ENCODE assay signal across 8 cellular contexts in the genomic region with DNA sequence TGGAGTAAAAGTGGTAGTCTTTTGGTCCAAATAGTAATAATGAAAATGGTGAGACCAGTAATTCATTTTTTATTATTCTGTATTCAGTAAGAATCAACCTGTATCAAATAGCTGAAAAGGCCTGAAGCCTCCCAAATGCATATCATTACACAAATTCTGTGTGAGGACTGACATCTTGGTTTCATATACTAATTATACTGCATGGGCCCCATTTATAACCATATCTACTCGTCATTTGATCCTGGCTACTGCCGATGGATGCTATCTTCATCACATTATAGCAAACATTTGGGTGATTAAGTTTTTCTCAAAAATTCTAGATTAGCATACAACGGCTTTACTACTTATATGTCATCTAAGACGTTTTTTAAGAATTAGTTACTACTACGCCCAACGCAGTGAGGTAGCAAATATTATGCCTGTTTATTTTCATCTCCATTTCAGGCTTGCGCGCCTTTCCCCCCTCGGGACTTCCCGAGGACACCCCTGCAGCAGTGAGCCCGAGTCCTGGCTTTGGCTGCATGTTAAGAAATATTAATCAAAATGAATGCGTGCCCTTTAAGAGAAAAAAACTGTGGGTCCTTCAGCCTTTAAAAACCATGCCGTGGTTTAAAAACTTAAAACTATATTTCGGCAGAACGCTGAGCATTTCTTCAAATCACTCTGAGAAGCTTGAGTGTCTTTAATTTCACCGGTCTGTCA. TPM values are rescaled to one million over a fixed set of nuclear protein-coding genes. Genes with fewer than 3 reads are reported as not detected.
DNase-seq lines count a peak whose midpoint lies in the region; ATAC-seq and TF ChIP-seq lines count a peak whose summit lies in the region.

No MANE protein-coding gene starts in this region.

- peaks cover 5 to 7% of the 10 kb centered on the region in 2 donors for H3K9me3 Mint-ChIP-seq in stimulated activated naive CD8-positive, alpha-beta T cell treated with anti-CD3 and anti-CD28 coated beads, Interleukin-15, amount 100 ng/mL, for 72 hours

- DNase-seq in AG04449 (ENCODE audit: low read depth, low spot score): no peak
- peak; percentile 5 for DNase-seq in T-helper 22 cell (ENCODE audit: low read depth)
- peak; percentile 30 for DNase-seq in choroid plexus epithelial cell (ENCODE audit: low read depth)
- DNase-seq in stimulated activated naive CD8-positive, alpha-beta T cell treated with anti-CD3 and anti-CD28 coated beads, Interleukin-15, amount 100 ng/mL, for 72 hours: peak in 1 of 2 donors; percentile 20
- DNase-seq in activated CD4-positive, CD25-positive, alpha-beta regulatory T cell (lab: John Stamatoyannopoulos, UW): no peak

- TF ChIP-seq RAD21 in liver (IDR thresholded peaks at IDR 0.05): no peak

- no peaks in the 10 kb centered on the region for H3K36me3 ChIP-seq in liver (ENCODE audit: control insufficient read depth in 4 of 4, insufficient read depth in 3 of 4, low read depth in 1 of 4, low read length in 3 of 4)

- peaks cover 10% of the 10 kb centered on the region for H3K27me3 Mint-ChIP-seq in stimulated activated naive CD8-positive, alpha-beta T cell treated with anti-CD3 and anti-CD28 coated beads, Interleukin-15, amount 100 ng/mL, for 72 hours

- CTCF ChIA-PET in AG04449 (lab: Yijun Ruan, JAX): interaction anchor here (0.7 to 7.1 kb wide), 20 partner anchors 9 to 477 kb away, joined by 3 to 113 read pairs (median 4); no protein-coding TSS in a partner anchor

- TF ChIP-seq CTCF in AG04449 (IDR thresholded peaks at IDR 0.05; ENCODE audit: insufficient read depth, low read length, missing control alignments) (no peak), choroid plexus epithelial cell (conservative IDR thresholded peaks at IDR 0.05; ENCODE audit: low read depth, low read length) (no peak), liver (IDR thresholded peaks at IDR 0.05; ENCODE audit: low read depth, low read length, missing input control) (no peak)

- WGBS in liver: 5% methylated on average over 16 of the region's 16 CpGs

- H3K9ac ChIP-seq in liver (ENCODE audit: low read depth in 1 of 2, low read length in 2 of 2): peak overlapping the region; percentile 93 to 98

- H3K27ac ChIP-seq in liver (ENCODE audit: low read depth in 1 of 2, low read length in 2 of 2): peak overlapping the region; percentile 100

- H3K27ac Mint-ChIP-seq in stimulated activated naive CD8-positive, alpha-beta T cell treated with anti-CD3 and anti-CD28 coated beads, Interleukin-15, amount 100 ng/mL, for 72 hours: peak overlapping the region; percentile 99 to 100

- H3K4me3 ChIP-seq in AG04449 (ENCODE audit: low read depth, low read length) (peak overlapping the region; percentile 83), choroid plexus epithelial cell (ENCODE audit: low read depth, low read length) (peak overlapping the region; percentile 76), liver (ENCODE audit: low read depth in 1 of 3, low read length in 3 of 3) (peak overlapping the region; percentile 78 to 85 (median 84))

- POLR2A ChIA-PET in AG04449 (lab: Yijun Ruan, JAX): interaction anchor here (1.4 kb wide), 1 partner anchor 116 kb away, joined by 4 read pairs; no protein-coding TSS in a partner anchor

- peak overlapping the region; percentile 90 to 99 for H3K4me3 Mint-ChIP-seq in stimulated activated naive CD8-positive, alpha-beta T cell treated with anti-CD3 and anti-CD28 coated beads, Interleukin-15, amount 100 ng/mL, for 72 hours

- no peaks in the 10 kb centered on the region for H3K9me3 ChIP-seq in liver (ENCODE audit: control insufficient read depth in 4 of 4, low read length in 3 of 4)

- H3K4me1 Mint-ChIP-seq in stimulated activated naive CD8-positive, alpha-beta T cell treated with anti-CD3 and anti-CD28 coated beads, Interleukin-15, amount 100 ng/mL, for 72 hours: peaks cover 49% of the 10 kb centered on the region

- ATAC-seq in GM21447 (IDR thresholded peaks at IDR 0.05; ENCODE audit: unreplicated experiment) (peak; percentile 13), HG02763 (IDR thresholded peaks at IDR 0.05; ENCODE audit: unreplicated experiment) (no peak)
- ATAC-seq in stimulated activated naive CD8-positive, alpha-beta T cell treated with anti-CD3 and anti-CD28 coated beads, Interleukin-15, amount 100 ng/mL, for 72 hours: no peak

- peaks cover 6 to 20% (median 8%) of the 10 kb centered on the region in 4 donors for H3K4me1 ChIP-seq in liver (ENCODE audit: control insufficient read depth in 4 of 4, insufficient read depth in 4 of 4, low read length in 3 of 4)

- no peaks in the 10 kb centered on the region for H3K27me3 ChIP-seq in liver (ENCODE audit: control insufficient read depth in 4 of 4, insufficient read depth in 4 of 4, low read length in 3 of 4)

TF ChIP-seq in liver, 16 proteins besides CTCF, POLR2A, EP300 and RAD21:
- TF ChIP-seq, protein P1, sequence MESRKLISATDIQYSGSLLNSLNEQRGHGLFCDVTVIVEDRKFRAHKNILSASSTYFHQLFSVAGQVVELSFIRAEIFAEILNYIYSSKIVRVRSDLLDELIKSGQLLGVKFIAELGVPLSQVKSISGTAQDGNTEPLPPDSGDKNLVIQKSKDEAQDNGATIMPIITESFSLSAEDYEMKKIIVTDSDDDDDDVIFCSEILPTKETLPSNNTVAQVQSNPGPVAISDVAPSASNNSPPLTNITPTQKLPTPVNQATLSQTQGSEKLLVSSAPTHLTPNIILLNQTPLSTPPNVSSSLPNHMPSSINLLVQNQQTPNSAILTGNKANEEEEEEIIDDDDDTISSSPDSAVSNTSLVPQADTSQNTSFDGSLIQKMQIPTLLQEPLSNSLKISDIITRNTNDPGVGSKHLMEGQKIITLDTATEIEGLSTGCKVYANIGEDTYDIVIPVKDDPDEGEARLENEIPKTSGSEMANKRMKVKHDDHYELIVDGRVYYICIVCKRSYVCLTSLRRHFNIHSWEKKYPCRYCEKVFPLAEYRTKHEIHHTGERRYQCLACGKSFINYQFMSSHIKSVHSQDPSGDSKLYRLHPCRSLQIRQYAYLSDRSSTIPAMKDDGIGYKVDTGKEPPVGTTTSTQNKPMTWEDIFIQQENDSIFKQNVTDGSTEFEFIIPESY (IDR thresholded peaks at IDR 0.05): no peak
- TF ChIP-seq SP1 (IDR thresholded peaks at IDR 0.05) (no peak), HNF4G (IDR thresholded peaks at IDR 0.05) (no peak), EGR1 (IDR thresholded peaks at IDR 0.05; ENCODE audit: low read depth in 2 of 2) (no peak), RXRA (IDR thresholded peaks at IDR 0.05) (no peak)
- TF ChIP-seq, protein P2, sequence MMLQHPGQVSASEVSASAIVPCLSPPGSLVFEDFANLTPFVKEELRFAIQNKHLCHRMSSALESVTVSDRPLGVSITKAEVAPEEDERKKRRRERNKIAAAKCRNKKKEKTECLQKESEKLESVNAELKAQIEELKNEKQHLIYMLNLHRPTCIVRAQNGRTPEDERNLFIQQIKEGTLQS (IDR thresholded peaks at IDR 0.05): peak; percentile 34

RNA-seq across cellular contexts. Expression of a gene that starts 0.8 kb away (rescaled TPM):
- total RNA-seq in liver: 10 to 100 TPM in 1 of 2 donors, 1 to 10 TPM in 1; 4.8 to 17.3 TPM
- 10 to 100 TPM; 13.3 to 18.9 TPM for polyA plus RNA-seq in liver

Comparison
In these comparisons a context has a peak if more than half of its experiments do, and no peak if none do; other contexts are left out.
1. DNase-seq: peak in T-helper 22 cell (single experiment) and choroid plexus epithelial cell (single experiment); none in AG04449 (single experiment) and activated CD4-positive, CD25-positive, alpha-beta regulatory T cell (0 of 4).
2. Peak in every context shown above with its lines, with median percentiles within 50 percentile points of each other: H3K4me3 ChIP-seq.